In the genomic region with DNA sequence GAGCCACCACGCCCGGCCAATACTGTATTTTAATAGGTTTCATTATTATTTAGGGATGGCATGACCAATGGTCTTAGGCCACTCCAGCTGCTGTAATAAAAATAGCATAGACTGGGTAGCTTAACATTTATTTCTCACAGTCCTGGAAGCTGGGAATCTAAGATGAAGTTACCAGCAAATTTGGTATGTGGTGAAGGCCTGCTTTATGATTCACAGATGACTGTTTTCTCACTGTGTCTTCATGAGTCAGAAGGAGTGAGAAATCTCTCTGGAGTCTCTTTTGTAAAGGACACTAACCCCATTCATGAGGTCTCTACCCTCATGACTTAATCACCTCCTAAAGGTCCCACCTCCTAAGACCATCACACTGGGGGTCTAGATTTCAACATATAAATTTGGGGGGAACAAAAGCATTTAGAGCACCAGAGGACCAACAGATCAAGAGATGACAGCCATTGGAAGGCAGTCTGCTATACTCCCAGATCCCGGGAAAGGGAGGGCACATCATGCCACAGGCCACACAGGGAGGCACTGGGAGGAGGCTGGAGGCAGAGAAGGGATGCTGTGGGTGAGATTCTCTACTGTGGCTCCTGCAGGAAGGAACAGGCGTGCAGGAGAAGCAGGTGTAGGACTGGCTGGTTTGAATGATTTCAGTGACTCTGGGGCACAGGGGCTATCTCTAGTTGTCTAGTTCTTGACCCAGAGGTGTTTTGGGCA, we compare ENCODE assay signal across 14 cellular contexts.
DNase-seq lines count a peak whose midpoint lies in the region; ATAC-seq and TF ChIP-seq lines count a peak whose summit lies in the region.
"Had no signal": no experiment of that assay in that cellular context is flagged by ENCODE, and none has a peak within 500 bp of the region (broad histone marks: within the 10 kb centered on the region; RNA-seq: fewer than 3 reads in every experiment).

No MANE protein-coding gene starts in this region.

- no peak for TF ChIP-seq CTCF in foreskin keratinocyte (conservative IDR thresholded peaks at IDR 0.05)

- H3K36me3 Mint-ChIP-seq in activated naive CD8-positive, alpha-beta T cell treated with anti-CD3 and anti-CD28 coated beads, Interleukin-2, amount 50 U/mL, for 24 hours (ENCODE audit: low read depth): no peaks in the 10 kb centered on the region
- H3K36me3 Mint-ChIP-seq in activated naive CD8-positive, alpha-beta T cell treated with anti-CD3 and anti-CD28 coated beads for 36 hours: no peaks in the 10 kb centered on the region
- H3K36me3 Mint-ChIP-seq: type B pancreatic cell had no signal

- H3K27ac Mint-ChIP-seq in activated naive CD8-positive, alpha-beta T cell treated with anti-CD3 and anti-CD28 coated beads, Interleukin-2, amount 50 U/mL, for 24 hours: no peak overlapping the region
- H3K27ac Mint-ChIP-seq in activated naive CD8-positive, alpha-beta T cell treated with anti-CD3 and anti-CD28 coated beads for 36 hours: no peak overlapping the region
- H3K27ac Mint-ChIP-seq: dendritic cell treated with granulocyte-macrophage colony-stimulating factor and Interleukin-4, amounts not matched to agents 40 ng/mL and 50 ng/mL, for 4 days; T-helper 2 cell treated with Interferon-gamma antibody and Interleukin-4, amounts not matched to agents 5 μg/mL and 100 μg/mL, for 36 hours; type B pancreatic cell had no signal

- no peaks in the 10 kb centered on the region for H3K9me3 Mint-ChIP-seq in activated naive CD8-positive, alpha-beta T cell treated with anti-CD3 and anti-CD28 coated beads, Interleukin-2, amount 50 U/mL, for 24 hours
- H3K9me3 Mint-ChIP-seq in activated naive CD8-positive, alpha-beta T cell treated with anti-CD3 and anti-CD28 coated beads for 36 hours: no peaks in the 10 kb centered on the region
- H3K9me3 Mint-ChIP-seq: T-helper 2 cell treated with Interferon-gamma antibody and Interleukin-4, amounts not matched to agents 5 μg/mL and 100 μg/mL, for 36 hours had no signal

- no peaks in the 10 kb centered on the region for H3K27me3 ChIP-seq in foreskin keratinocyte

- ATAC-seq in activated naive CD8-positive, alpha-beta T cell treated with anti-CD3 and anti-CD28 coated beads, Interleukin-2, amount 50 U/mL, for 24 hours: peak; percentile 71
- ATAC-seq in foreskin keratinocyte (peak; percentile 94), HG02678 (IDR thresholded peaks at IDR 0.05; ENCODE audit: unreplicated experiment) (no peak), HG02884 (IDR thresholded peaks at IDR 0.05; ENCODE audit: unreplicated experiment) (no peak)

- H3K4me1 Mint-ChIP-seq in activated naive CD8-positive, alpha-beta T cell treated with anti-CD3 and anti-CD28 coated beads, Interleukin-2, amount 50 U/mL, for 24 hours: no peaks in the 10 kb centered on the region
- no peaks in the 10 kb centered on the region for H3K4me1 Mint-ChIP-seq in activated naive CD8-positive, alpha-beta T cell treated with anti-CD3 and anti-CD28 coated beads for 36 hours

- peaks cover 20% of the 10 kb centered on the region for H3K27me3 Mint-ChIP-seq in activated naive CD8-positive, alpha-beta T cell treated with anti-CD3 and anti-CD28 coated beads, Interleukin-2, amount 50 U/mL, for 24 hours
- peaks cover 30% of the 10 kb centered on the region for H3K27me3 Mint-ChIP-seq in activated naive CD8-positive, alpha-beta T cell treated with anti-CD3 and anti-CD28 coated beads for 36 hours
- H3K27me3 Mint-ChIP-seq: dendritic cell treated with granulocyte-macrophage colony-stimulating factor and Interleukin-4, amounts not matched to agents 40 ng/mL and 50 ng/mL, for 4 days; type B pancreatic cell had no signal

- no peak overlapping the region for H3K4me3 Mint-ChIP-seq in activated naive CD8-positive, alpha-beta T cell treated with anti-CD3 and anti-CD28 coated beads, Interleukin-2, amount 50 U/mL, for 24 hours
- H3K4me3 Mint-ChIP-seq in activated naive CD8-positive, alpha-beta T cell treated with anti-CD3 and anti-CD28 coated beads for 36 hours: no peak overlapping the region
- H3K4me3 Mint-ChIP-seq: dendritic cell treated with granulocyte-macrophage colony-stimulating factor and Interleukin-4, amounts not matched to agents 40 ng/mL and 50 ng/mL, for 4 days; T-helper 2 cell treated with Interferon-gamma antibody and Interleukin-4, amounts not matched to agents 5 μg/mL and 100 μg/mL, for 36 hours; type B pancreatic cell had no signal

- no peak for DNase-seq in activated naive CD8-positive, alpha-beta T cell treated with anti-CD3 and anti-CD28 coated beads, Interleukin-2, amount 50 U/mL, for 24 hours
- DNase-seq in activated naive CD8-positive, alpha-beta T cell treated with anti-CD3 and anti-CD28 coated beads for 36 hours: no peak
- DNase-seq in amniotic epithelial cell (ENCODE audit: low read depth): peak; percentile 28
- peak; percentile 66 to 84 for DNase-seq in foreskin keratinocyte
- no peak for DNase-seq in NCI-H1092 treated with DMSO at 0.1 percent for 48 hours (lab: John Stamatoyannopoulos, UW)
- no peak for DNase-seq in GM19240 (ENCODE audit: insufficient read length, low spot score)
- DNase-seq: activated CD4-positive, alpha-beta T cell treated with anti-CD3 and anti-CD28 coated beads, Interleukin-2, amount 50 U/mL, for 48 hours; DND-41; small intestine had no signal

- peaks cover 4% of the 10 kb centered on the region for H3K4me1 ChIP-seq in foreskin keratinocyte

- peak overlapping the region; percentile 76 for H3K27ac ChIP-seq in foreskin keratinocyte

Comparison
In these comparisons a context has a peak if more than half of its experiments do, and no peak if none do; other contexts are left out.
1. ATAC-seq: peak in activated naive CD8-positive, alpha-beta T cell treated with anti-CD3 and anti-CD28 coated beads, Interleukin-2, amount 50 U/mL, for 24 hours (single experiment) and foreskin keratinocyte (single experiment); none in HG02678 (single experiment) and HG02884 (single experiment).
2. DNase-seq: peak in amniotic epithelial cell (single experiment) and foreskin keratinocyte (2 of 2); none in activated naive CD8-positive, alpha-beta T cell treated with anti-CD3 and anti-CD28 coated beads, Interleukin-2, amount 50 U/mL, for 24 hours (single experiment), activated naive CD8-positive, alpha-beta T cell treated with anti-CD3 and anti-CD28 coated beads for 36 hours (single experiment), NCI-H1092 treated with DMSO at 0.1 percent for 48 hours (single experiment) and GM19240 (single experiment).